24 cellular contexts compared by ENCODE assay signal in the genomic region with DNA sequence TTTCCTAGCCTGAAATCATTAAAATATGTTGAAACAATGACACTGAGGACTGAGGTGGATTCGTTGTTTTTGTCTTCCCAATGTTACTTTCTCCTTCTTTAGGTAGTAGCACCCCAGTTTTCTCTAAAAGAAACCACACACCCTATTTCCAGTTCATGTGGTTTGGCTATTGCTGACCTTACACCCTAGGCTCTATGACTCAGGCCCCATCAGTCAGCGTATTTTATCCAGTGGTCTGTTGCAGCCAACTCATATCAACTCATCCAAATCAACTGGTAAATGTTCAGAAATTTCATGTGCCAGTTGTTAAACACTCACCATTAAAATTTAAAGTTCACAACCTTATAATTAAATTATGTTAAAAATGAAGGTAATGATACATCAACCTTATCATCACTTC. TPM values are rescaled to one million over a fixed set of nuclear protein-coding genes. Genes with fewer than 3 reads are reported as not detected.
A peak's percentile ranks its signal among the peaks of the same experiment; 100 is the strongest.
DNase-seq lines count a peak whose midpoint lies in the region; FAIRE-seq and TF ChIP-seq lines count a peak whose summit lies in the region.
"Had no signal": no experiment of that assay in that cellular context is flagged by ENCODE, and none has a peak within 500 bp of the region (broad histone marks: within the 10 kb centered on the region; RNA-seq: fewer than 3 reads in every experiment).

No MANE protein-coding gene starts in this region.

- H2BK15ac ChIP-seq in mesenchymal stem cell (ENCODE audit: low read depth, poor library complexity, severe bottlenecking) = no peak overlapping the region

- H3K9me3 ChIP-seq in mammary epithelial cell (replicated peaks; ENCODE audit: insufficient read depth, low read length) (no peaks in the 10 kb centered on the region), mesenchymal stem cell (ENCODE audit: control insufficient read depth, low read length) (no peaks in the 10 kb centered on the region), stomach (no peaks in the 10 kb centered on the region)
- H3K9me3 ChIP-seq: sigmoid colon, thoracic aorta had no signal

- H3K27me3 ChIP-seq in mammary epithelial cell (ENCODE audit: insufficient read depth, low read length) = no peaks in the 10 kb centered on the region
- peaks cover 18 to 45% of the 10 kb centered on the region in 2 experiments for H3K27me3 ChIP-seq in mesenchymal stem cell (ENCODE audit: control insufficient read depth in 1 of 2, insufficient read depth in 1 of 2, low read length in 2 of 2)
- no peaks in the 10 kb centered on the region for H3K27me3 ChIP-seq in stomach
- H3K27me3 ChIP-seq: sigmoid colon had no signal

- TF ChIP-seq POLR2A in stomach (IDR thresholded peaks at IDR 0.05) = no peak

- dilution Hi-C loops in mammary epithelial cell (cut with HindIII; ENCODE audit: low sequenced_read_pairs) = no loop called here

- no peak for TF ChIP-seq EP300 in stomach (IDR thresholded peaks at IDR 0.05)

- no peak overlapping the region for H2BK5ac ChIP-seq in mesenchymal stem cell (ENCODE audit: low read depth, low read length, poor library complexity, severe bottlenecking)

- in situ Hi-C loops in mammary epithelial cell (cut with MboI; ENCODE audit: low sequenced_read_pairs in 2 of 2) = loop anchor here (10.0 kb wide), 2 partner anchors 924 to 934 kb away; no protein-coding TSS in a partner anchor

- H2BK12ac ChIP-seq in mesenchymal stem cell (ENCODE audit: low read length in 2 of 2) = no peak overlapping the region

- WGBS in mammary epithelial cell (ENCODE audit: low coverage, missing lambda C conversion rate) = 49% methylated on average over 2 of the region's 2 CpGs
- 65% methylated on average over 2 of the region's 2 CpGs for WGBS in mesenchymal stem cell
- WGBS in stomach, 5 donors = 70 to 87% (median 81%) methylated on average over 2 of the region's 2 CpGs

- H3K4ac ChIP-seq in mesenchymal stem cell (ENCODE audit: low read depth in 1 of 2, low read length in 2 of 2) = no peak overlapping the region

- intact Hi-C loops in mammary epithelial cell (cut with micrococcal nuclease) (no loop called here), stomach (cut with DNase I; ENCODE audit: low total_unique reads) (no loop called here)

- H4K91ac ChIP-seq in mesenchymal stem cell (ENCODE audit: low read length) = no peak overlapping the region

- H3K4me2 ChIP-seq in mammary epithelial cell (ENCODE audit: insufficient read depth, low read depth, low read length) (no peak overlapping the region), mesenchymal stem cell (ENCODE audit: low read length, poor library complexity, severe bottlenecking) (no peak overlapping the region)

- H3K9ac ChIP-seq in mammary epithelial cell (ENCODE audit: insufficient read depth, low read length) = no peak overlapping the region
- no peak overlapping the region for H3K9ac ChIP-seq in mesenchymal stem cell (ENCODE audit: low read length)
- H3K9ac ChIP-seq: parathyroid adenoma had no signal

- CTCF ChIA-PET in mammary epithelial cell (lab: Charles Lee; ENCODE audit: low non-redundant PET) = no interaction called here

- DNase-seq in ELR (ENCODE audit: low read depth) (peak; percentile 59), RCC 7860 (ENCODE audit: low spot score) (no peak), mammary epithelial cell (peak; percentile 34), mesenchymal stem cell (peak; percentile 47), NCI-H2081 treated with DMSO at 0.1 percent for 48 hours (lab: John Stamatoyannopoulos, UW) (no peak), NCI-H1930 (lab: John Stamatoyannopoulos, UW) (no peak), GM10266 (ENCODE audit: extremely low spot score) (no peak), stomach (no peak)
- DNase-seq: activated CD4-positive, alpha-beta T cell treated with anti-CD3 and anti-CD28 coated beads, Interleukin-2, amount 50 U/mL, for 4 hours; activated CD8-positive, alpha-beta memory T cell treated with anti-CD3 and anti-CD28 coated beads, Interleukin-2, amount 50 U/mL, for 48 hours; activated gamma-delta T cell; Karpas-422; left cardiac atrium; NCI-H1105; NCI-H2081; sigmoid colon; SW 1271 had no signal

- no peak overlapping the region for H2BK120ac ChIP-seq in mesenchymal stem cell (ENCODE audit: low read depth, low read length)

- H4K8ac ChIP-seq in mesenchymal stem cell (ENCODE audit: low read length) = no peak overlapping the region

- no peak overlapping the region for H2AK5ac ChIP-seq in mesenchymal stem cell (ENCODE audit: low read length, severe bottlenecking)

- no peak overlapping the region for H3K14ac ChIP-seq in mesenchymal stem cell (ENCODE audit: low read length in 2 of 2)

- no peak overlapping the region for H3K23ac ChIP-seq in mesenchymal stem cell (ENCODE audit: low read length in 2 of 2)

- H3K79me2 ChIP-seq in mammary epithelial cell (ENCODE audit: insufficient read depth, low read length) = no peaks in the 10 kb centered on the region
- H3K79me2 ChIP-seq: parathyroid adenoma had no signal

- TF ChIP-seq CTCF in mammary epithelial cell (conservative IDR thresholded peaks at IDR 0.05 in 1 of 2, IDR thresholded peaks at IDR 0.05 in 1 of 2; ENCODE audit: extremely low read depth in 1 of 2, insufficient read depth in 1 of 2, low read depth in 1 of 2, low read length in 2 of 2) (no peak), GM10266 (IDR thresholded peaks at IDR 0.05; ENCODE audit: control insufficient read depth, insufficient read depth, low read depth, missing control alignments) (no peak), stomach (IDR thresholded peaks at IDR 0.05) (no peak)

- H3K79me1 ChIP-seq in mesenchymal stem cell (replicated peaks; ENCODE audit: low read length, poor library complexity, severe bottlenecking) = no peaks in the 10 kb centered on the region

- H3K4me3 ChIP-seq in mammary epithelial cell (replicated peaks in 1 of 3; ENCODE audit: insufficient read depth in 1 of 3, low read depth in 2 of 3, low read length in 3 of 3) (no peak overlapping the region), mesenchymal stem cell (ENCODE audit: insufficient read depth in 1 of 2, low read depth in 1 of 2, low read length in 2 of 2) (no peak overlapping the region), stomach (no peak overlapping the region)
- H3K4me3 ChIP-seq: sigmoid colon, thoracic aorta had no signal

- no peak overlapping the region for H3K18ac ChIP-seq in mesenchymal stem cell (ENCODE audit: low read depth in 1 of 2, low read length in 2 of 2)

- H3K4me1 ChIP-seq in mammary epithelial cell (ENCODE audit: insufficient read depth, low read length) (peaks cover 4% of the 10 kb centered on the region), mesenchymal stem cell (ENCODE audit: control insufficient read depth, insufficient read depth, low read depth, low read length) (no peaks in the 10 kb centered on the region), stomach (peaks cover 0 to 15% (median 6%) of the 10 kb centered on the region in 4 donors)
- H3K4me1 ChIP-seq: parathyroid adenoma had no signal

- H3K36me3 ChIP-seq in mammary epithelial cell (ENCODE audit: insufficient read depth, low read length) (no peaks in the 10 kb centered on the region), mesenchymal stem cell (ENCODE audit: control insufficient read depth in 1 of 2, insufficient read depth in 2 of 2, low read depth in 1 of 2, low read length in 2 of 2) (no peaks in the 10 kb centered on the region), stomach (no peaks in the 10 kb centered on the region)
- H3K36me3 ChIP-seq: sigmoid colon, thoracic aorta had no signal

- H3K27ac ChIP-seq in mammary epithelial cell (ENCODE audit: insufficient read depth, low read depth, low read length) = no peak overlapping the region
- no peak overlapping the region for H3K27ac ChIP-seq in mesenchymal stem cell (ENCODE audit: low read length, poor library complexity, severe bottlenecking)
- no peak overlapping the region for H3K27ac ChIP-seq in stomach
- H3K27ac ChIP-seq: parathyroid adenoma, RWPE1, thoracic aorta had no signal

- no peaks in the 10 kb centered on the region for H4K20me1 ChIP-seq in mammary epithelial cell (ENCODE audit: insufficient read depth, low read length)

- FAIRE-seq in RCC 7860 (lab: Jason Lieb, UNC) = peak; percentile 51
- FAIRE-seq: D721Med had no signal

- H2AFZ ChIP-seq in mammary epithelial cell (ENCODE audit: low read depth, low read length) = no peak overlapping the region
- no peak overlapping the region for H2AFZ ChIP-seq in mesenchymal stem cell (ENCODE audit: low read depth, low read length)
- H2AFZ ChIP-seq: parathyroid adenoma had no signal

- no TSS peak for BruUV-seq in mammary epithelial cell (replicated peaks; lab: Mats Ljungman, UMichigan)

RNA-seq across cellular contexts. Expression of gene NFIB, which starts 44.6 kb away (rescaled TPM):
- total RNA-seq in mammary epithelial cell = 10 to 100 TPM; 64.3 to 96.9 TPM
- 37.4 TPM for polyA plus RNA-seq in mammary epithelial cell
- polyA minus RNA-seq in mammary epithelial cell = 360 TPM
- polyA plus RNA-seq in mesenchymal stem cell (2013, experiment 1 of 2) = 1.2 TPM
- 0.78 TPM for polyA plus RNA-seq in mesenchymal stem cell (2013, experiment 2 of 2)
- 100 to 1,000 TPM in 4 of 5 donors, 10 to 100 TPM in 1; 30.1 to 624 (median 148) TPM for total RNA-seq in stomach
- 1 to 10 TPM; 6.7 to 9.4 (median 7.7) TPM for polyA plus RNA-seq in stomach
- total RNA-seq: G401; natural killer cell treated with Interleukin-12 subunit alpha and Interleukin-12 subunit beta and Interleukin-15 and Interleukin-18, amount 100 ng/mL, for 72 hours had no signal
- polyA plus RNA-seq: CD14-positive monocyte had no signal

Comparison
In these comparisons a context has a peak if more than half of its experiments do, and no peak if none do; other contexts are left out.
1. DNase-seq: peak in ELR (single experiment), mammary epithelial cell (single experiment) and mesenchymal stem cell (single experiment); none in RCC 7860 (single experiment), NCI-H2081 treated with DMSO at 0.1 percent for 48 hours (single experiment), NCI-H1930 (0 of 2), GM10266 (single experiment) and stomach (single experiment).